Comparison of ENCODE assay signal across 21 cellular contexts in genomic region chr6:130420911-130421310, GRCh38. TPM values are rescaled to one million over a fixed set of nuclear protein-coding genes. Genes with fewer than 3 reads are reported as not detected.
DNase-seq lines count a peak whose midpoint lies in the region; ATAC-seq and TF ChIP-seq lines count a peak whose summit lies in the region.
"Had no signal": no experiment of that assay in that cellular context is flagged by ENCODE, and none has a peak within 500 bp of the region (broad histone marks: within the 10 kb centered on the region; RNA-seq: fewer than 3 reads in every experiment).

No MANE protein-coding gene starts in this region.

- intact Hi-C loops in esophagus muscularis mucosa (cut with DNase I): no loop called here

- H3K36me3 Mint-ChIP-seq in nephron progenitor cell (ENCODE audit: low read depth) (no peaks in the 10 kb centered on the region), endodermal cell (ENCODE audit: low read depth) (no peaks in the 10 kb centered on the region), osteocyte (ENCODE audit: unreplicated experiment) (peaks cover 4% of the 10 kb centered on the region)
- H3K36me3 Mint-ChIP-seq in activated CD8-positive, alpha-beta memory T cell treated with anti-CD3 and anti-CD28 coated beads, Interleukin-2, amount 10 ng/mL, durations not matched to agents 7 days and 5 days: peaks cover 2% of the 10 kb centered on the region
- H3K36me3 Mint-ChIP-seq: CD8-positive, alpha-beta T cell had no signal

- H3K9ac ChIP-seq in endodermal cell (ENCODE audit: extremely low read depth, low read length, poor library complexity, severe bottlenecking): no peak overlapping the region
- H3K9ac ChIP-seq: BLaER1 treated with 17β-estradiol and CSF1 and Interleukin-3, amounts not matched to agents 10 nM and 100 nM had no signal

- H3K27me3 Mint-ChIP-seq in nephron progenitor cell (ENCODE audit: low read depth, poor library complexity) (no peaks in the 10 kb centered on the region), endodermal cell (ENCODE audit: insufficient read depth) (no peaks in the 10 kb centered on the region), osteocyte (ENCODE audit: unreplicated experiment) (no peaks in the 10 kb centered on the region)
- H3K27me3 Mint-ChIP-seq in activated CD8-positive, alpha-beta memory T cell treated with anti-CD3 and anti-CD28 coated beads, Interleukin-2, amount 10 ng/mL, durations not matched to agents 7 days and 5 days: no peaks in the 10 kb centered on the region

- TF ChIP-seq EP300 in esophagus muscularis mucosa (IDR thresholded peaks at IDR 0.05): no peak

- no peak for TF ChIP-seq POLR2A in esophagus muscularis mucosa (IDR thresholded peaks at IDR 0.05; ENCODE audit: low read depth)

- H3K36me3 ChIP-seq in esophagus muscularis mucosa: no peaks in the 10 kb centered on the region
- H3K36me3 ChIP-seq in endodermal cell (ENCODE audit: control insufficient read depth, insufficient read depth, low read length): no peaks in the 10 kb centered on the region
- H3K36me3 ChIP-seq: BLaER1 treated with 17β-estradiol and CSF1 and Interleukin-3, amounts not matched to agents 10 nM and 100 nM; MG63 had no signal

- H3K4me1 Mint-ChIP-seq in nephron progenitor cell (no peaks in the 10 kb centered on the region), endodermal cell (peaks cover 2% of the 10 kb centered on the region), osteocyte (ENCODE audit: unreplicated experiment) (peaks cover 25% of the 10 kb centered on the region)
- peaks cover 2% of the 10 kb centered on the region for H3K4me1 Mint-ChIP-seq in activated CD8-positive, alpha-beta memory T cell treated with anti-CD3 and anti-CD28 coated beads, Interleukin-2, amount 10 ng/mL, durations not matched to agents 7 days and 5 days

- H3K4me1 ChIP-seq in esophagus muscularis mucosa (no peaks in the 10 kb centered on the region), endodermal cell (ENCODE audit: control insufficient read depth, insufficient read depth, low read length) (no peaks in the 10 kb centered on the region)
- H3K4me1 ChIP-seq: BLaER1 treated with 17β-estradiol and CSF1 and Interleukin-3, amounts not matched to agents 10 nM and 100 nM had no signal

- H3K9me3 Mint-ChIP-seq in nephron progenitor cell (no peaks in the 10 kb centered on the region), endodermal cell (no peaks in the 10 kb centered on the region), osteocyte (ENCODE audit: unreplicated experiment) (peaks cover 10% of the 10 kb centered on the region)
- no peaks in the 10 kb centered on the region for H3K9me3 Mint-ChIP-seq in activated CD8-positive, alpha-beta memory T cell treated with anti-CD3 and anti-CD28 coated beads, Interleukin-2, amount 10 ng/mL, durations not matched to agents 7 days and 5 days (ENCODE audit: low read depth)
- H3K9me3 Mint-ChIP-seq: CD8-positive, alpha-beta T cell had no signal

- H3K9me3 ChIP-seq in esophagus muscularis mucosa (no peaks in the 10 kb centered on the region), endodermal cell (ENCODE audit: control insufficient read depth, low read length) (no peaks in the 10 kb centered on the region)
- H3K9me3 ChIP-seq: BLaER1 treated with 17β-estradiol and CSF1 and Interleukin-3, amounts not matched to agents 10 nM and 100 nM; MG63 had no signal

- H3K27ac Mint-ChIP-seq in nephron progenitor cell (peak overlapping the region; percentile 9), endodermal cell (no peak overlapping the region), osteocyte (ENCODE audit: unreplicated experiment) (no peak overlapping the region)
- H3K27ac Mint-ChIP-seq in activated CD8-positive, alpha-beta memory T cell treated with anti-CD3 and anti-CD28 coated beads, Interleukin-2, amount 10 ng/mL, durations not matched to agents 7 days and 5 days: no peak overlapping the region
- H3K27ac Mint-ChIP-seq: CD8-positive, alpha-beta T cell had no signal

- H3K4me3 Mint-ChIP-seq in nephron progenitor cell (no peak overlapping the region), endodermal cell (no peak overlapping the region), osteocyte (ENCODE audit: unreplicated experiment) (no peak overlapping the region)
- no peak overlapping the region for H3K4me3 Mint-ChIP-seq in activated CD8-positive, alpha-beta memory T cell treated with anti-CD3 and anti-CD28 coated beads, Interleukin-2, amount 10 ng/mL, durations not matched to agents 7 days and 5 days
- H3K4me3 Mint-ChIP-seq: CD8-positive, alpha-beta T cell had no signal

- no peak overlapping the region for H3K4me3 ChIP-seq in esophagus muscularis mucosa
- H3K4me3 ChIP-seq in endodermal cell (ENCODE audit: low read length): no peak overlapping the region
- H3K4me3 ChIP-seq: BLaER1 treated with 17β-estradiol and CSF1 and Interleukin-3, amounts not matched to agents 10 nM and 100 nM; MG63 had no signal

- CTCF ChIA-PET in activated CD8-positive, alpha-beta memory T cell treated with anti-CD3 and anti-CD28 coated beads, Interleukin-2, amount 10 ng/mL, durations not matched to agents 7 days and 5 days (lab: Charles Lee): no interaction called here

- TF ChIP-seq CTCF in esophagus muscularis mucosa (IDR thresholded peaks at IDR 0.05) (no peak), nephron progenitor cell (IDR thresholded peaks at IDR 0.05) (no peak), endodermal cell (conservative IDR thresholded peaks at IDR 0.05) (no peak), osteocyte (IDR thresholded peaks at IDR 0.05) (no peak)

- H3K27me3 ChIP-seq in esophagus muscularis mucosa (no peaks in the 10 kb centered on the region), endodermal cell (ENCODE audit: control insufficient read depth, insufficient read depth, low read length, poor library complexity, severe bottlenecking) (no peaks in the 10 kb centered on the region)
- H3K27me3 ChIP-seq: BLaER1 treated with 17β-estradiol and CSF1 and Interleukin-3, amounts not matched to agents 10 nM and 100 nM; MG63 had no signal

- H3K27ac ChIP-seq in esophagus muscularis mucosa (replicated peaks in 1 of 4) (no peak overlapping the region), endodermal cell (ENCODE audit: low read depth, low read length) (no peak overlapping the region)
- H3K27ac ChIP-seq: BLaER1 treated with 17β-estradiol and CSF1 and Interleukin-3, amounts not matched to agents 10 nM and 100 nM had no signal

- ATAC-seq in activated CD8-positive, alpha-beta memory T cell treated with anti-CD3 and anti-CD28 coated beads, Interleukin-2, amount 10 ng/mL, durations not matched to agents 7 days and 5 days: no peak
- ATAC-seq: CD8-positive, alpha-beta T cell; HepG2; Panc1; Right ventricle myocardium inferior had no signal

- 87% methylated on average over 4 of the region's 4 CpGs for WGBS in esophagus muscularis mucosa
- WGBS in endodermal cell (ENCODE audit: insufficient coverage in 1 of 2, insufficient read length in 1 of 2), 2 experiments: 88 to 95% methylated on average over 3 to 4 of the region's 4 CpGs

- peak; percentile 43 for DNase-seq in RPMI7951 (ENCODE audit: low read depth)
- peak; percentile 53 for DNase-seq in esophagus muscularis mucosa (ENCODE audit: extremely low spot score)
- no peak for DNase-seq in nephron progenitor cell
- DNase-seq in endodermal cell: no peak
- no peak for DNase-seq in LoVo (ENCODE audit: low spot score)
- DNase-seq in osteocyte (ENCODE audit: extremely low spot score, unreplicated experiment): no peak
- DNase-seq in activated CD8-positive, alpha-beta memory T cell treated with anti-CD3 and anti-CD28 coated beads, Interleukin-2, amount 10 ng/mL, durations not matched to agents 7 days and 5 days: no peak
- DNase-seq: Calu3; CD8-positive, alpha-beta T cell; KG1; MG63; NCI-H1092 treated with DMSO at 0.1 percent for 48 hours; NCI-H146; NCI-H2029 treated with DMSO at 0.1 percent for 48 hours; NCI-H2171; NCI-H446 treated with DMSO at 0.1 percent for 48 hours; NCI-H69 had no signal

RNA-seq across cellular contexts. Expression of gene TMEM200A, which starts 55.1 kb away (rescaled TPM):
- 26.3 and 30.9 TPM in 2 replicates for total RNA-seq in RPMI7951 (2014; rRNA removed; shearing (Covaris generic))
- 1 to 10 TPM in 1 of 4 donors, under 1 TPM in 3; 0.42 to 1.0 (median 0.82) TPM for total RNA-seq in esophagus muscularis mucosa
- 1 to 10 TPM; 6.4 to 7.6 TPM for total RNA-seq in endodermal cell
- 8.0 TPM for polyA plus RNA-seq in endodermal cell (2013, experiment 1 of 2)
- polyA plus RNA-seq in endodermal cell (2013, experiment 2 of 2): 7.5 TPM
- total RNA-seq in osteocyte: 11.2 and 11.5 TPM in 2 replicates
- total RNA-seq in activated CD8-positive, alpha-beta memory T cell treated with anti-CD3 and anti-CD28 coated beads, Interleukin-2, amount 10 ng/mL, durations not matched to agents 7 days and 5 days: 1 to 10 TPM; 3.0 to 5.0 TPM
- total RNA-seq: Calu3, HepG2, Right ventricle myocardium inferior had no signal

Comparison
In these comparisons a context has a peak if more than half of its experiments do, and no peak if none do; other contexts are left out.
1. DNase-seq: peak in RPMI7951 (single experiment) and esophagus muscularis mucosa (single experiment); none in nephron progenitor cell (single experiment), endodermal cell (single experiment), LoVo (single experiment), osteocyte (single experiment) and activated CD8-positive, alpha-beta memory T cell treated with anti-CD3 and anti-CD28 coated beads, Interleukin-2, amount 10 ng/mL, durations not matched to agents 7 days and 5 days (single experiment).